ENCODE assay signal across 8 cellular contexts in the genomic region with DNA sequence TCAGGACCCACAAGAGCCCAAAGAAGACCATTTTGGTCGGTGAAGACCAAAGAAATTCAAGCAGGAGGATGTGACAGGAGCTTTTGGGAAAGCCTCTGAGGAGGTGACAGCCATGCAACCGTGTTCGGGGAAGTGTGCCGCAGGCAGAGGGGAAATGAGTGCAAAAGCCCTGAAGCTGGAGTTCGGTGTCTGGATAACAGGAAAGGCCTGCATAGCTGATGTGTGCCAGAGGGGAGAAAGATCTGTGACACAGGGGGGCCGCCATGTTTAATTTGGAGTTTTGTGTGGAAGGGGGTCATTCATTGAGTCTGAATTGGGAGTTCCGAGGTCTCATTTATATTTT. TPM values are rescaled to one million over a fixed set of nuclear protein-coding genes. Genes with fewer than 3 reads are reported as not detected.
DNase-seq lines count a peak whose midpoint lies in the region; ATAC-seq and TF ChIP-seq lines count a peak whose summit lies in the region.

No MANE protein-coding gene starts in this region.

- TF ChIP-seq EP300 in SK-N-SH (IDR thresholded peaks at IDR 0.05; ENCODE audit: borderline replicate concordance in 1 of 2, low read depth in 1 of 2, low read length in 1 of 2), result no peak

- peak; percentile 70 for DNase-seq in activated effector memory CD4-positive, alpha-beta T cell treated with anti-CD3 and anti-CD28 coated beads, Interleukin-2, amount 50 U/mL, for 16 hours
- DNase-seq in activated effector memory CD4-positive, alpha-beta T cell treated with Interleukin-2 at 50 U/mL for 16 hours, result no peak
- DNase-seq in SK-N-SH (peak; percentile 30), epithelial cell of proximal tubule (ENCODE audit: low read depth) (no peak), nephron progenitor cell (no peak), GM20000 (ENCODE audit: low spot score) (no peak), posterior vena cava (ENCODE audit: low spot score) (no peak)

- TF ChIP-seq RAD21 in SK-N-SH (IDR thresholded peaks at IDR 0.05; ENCODE audit: low read length), result no peak

- H3K27ac ChIP-seq in SK-N-SH (ENCODE audit: low read depth in 2 of 2, low read length in 1 of 2), result peak overlapping the region; percentile 90 to 94

- WGBS in SK-N-SH (ENCODE audit: low lambda C conversion rate), result 18% methylated on average over 7 of the region's 7 CpGs

- H3K9me2 ChIP-seq in SK-N-SH, result no peaks in the 10 kb centered on the region

- H3K9ac ChIP-seq in SK-N-SH, result peak overlapping the region; percentile 91

- H2AFZ ChIP-seq in SK-N-SH (ENCODE audit: low read depth), result peak overlapping the region; percentile 82

- peak overlapping the region; percentile 100 for H3K27ac Mint-ChIP-seq in nephron progenitor cell

- H4K20me1 ChIP-seq in SK-N-SH (ENCODE audit: insufficient read depth), result peaks cover 11% of the 10 kb centered on the region

- peaks cover 14% of the 10 kb centered on the region for H3K36me3 Mint-ChIP-seq in nephron progenitor cell (ENCODE audit: low read depth)

- H3K9me3 Mint-ChIP-seq in nephron progenitor cell, result no peaks in the 10 kb centered on the region

- peak overlapping the region; percentile 97 for H3K4me2 ChIP-seq in SK-N-SH

- H3K9me3 ChIP-seq in SK-N-SH, result no peaks in the 10 kb centered on the region

- H3K79me2 ChIP-seq in SK-N-SH (ENCODE audit: insufficient read depth), result peaks cover 63% of the 10 kb centered on the region

- TF ChIP-seq CTCF in SK-N-SH (IDR thresholded peaks at IDR 0.05), result no peak
- TF ChIP-seq CTCF in epithelial cell of proximal tubule (conservative IDR thresholded peaks at IDR 0.05; ENCODE audit: low read depth, low read length), result no peak
- no peak for TF ChIP-seq CTCF in nephron progenitor cell (IDR thresholded peaks at IDR 0.05)
- no peak for TF ChIP-seq CTCF in GM20000 (IDR thresholded peaks at IDR 0.05; ENCODE audit: extremely low read depth, missing control alignments)

- CTCF ChIA-PET in SK-N-SH (lab: Yijun Ruan, JAX), result interaction anchor here (0.7 to 3.5 kb wide), 13 partner anchors 11 to 402 kb away, joined by 3 to 29 read pairs (median 4); partner anchors contain the start of gene TXNDC11

- H3K36me3 ChIP-seq in SK-N-SH (replicated peaks in 1 of 2; ENCODE audit: control insufficient read depth in 1 of 2, insufficient read depth in 2 of 2, low read length in 1 of 2), result peaks cover 5 to 24% of the 10 kb centered on the region in 2 experiments

- peaks cover 32 to 33% of the 10 kb centered on the region in 2 experiments for H3K4me1 ChIP-seq in SK-N-SH (ENCODE audit: control insufficient read depth in 1 of 2, insufficient read depth in 2 of 2, low read depth in 1 of 2, low read length in 1 of 2)

- no peak for ATAC-seq in HG03457 (IDR thresholded peaks at IDR 0.05; ENCODE audit: unreplicated experiment)

- H3K27me3 ChIP-seq in SK-N-SH (ENCODE audit: insufficient read depth), result no peaks in the 10 kb centered on the region

- peak overlapping the region; percentile 94 for H3K4me3 Mint-ChIP-seq in nephron progenitor cell

- no peaks in the 10 kb centered on the region for H3K27me3 Mint-ChIP-seq in nephron progenitor cell (ENCODE audit: low read depth, poor library complexity)

- H3K4me3 ChIP-seq in SK-N-SH (ENCODE audit: low read depth in 2 of 2, low read length in 1 of 2) (peak overlapping the region; percentile 77 to 89), epithelial cell of proximal tubule (ENCODE audit: low read depth, low read length) (peak overlapping the region; percentile 73)

- H3K4me1 Mint-ChIP-seq in nephron progenitor cell, result peaks cover 63% of the 10 kb centered on the region

- POLR2A ChIA-PET in SK-N-SH (lab: Yijun Ruan, JAX), result interaction anchor here (1.4 to 1.9 kb wide), 4 partner anchors 11 to 55 kb away, joined by 3 to 16 read pairs (median 6); partner anchors contain the start of gene TXNDC11

- intact Hi-C loops in posterior vena cava (cut with DNase I), result no loop called here

- H3F3A ChIP-seq in SK-N-SH (replicated peaks; ENCODE audit: insufficient read depth), result peaks cover 30% of the 10 kb centered on the region

TF ChIP-seq in SK-N-SH, 30 proteins besides CTCF, POLR2A, EP300 and RAD21:
- no peak for TF ChIP-seq FOXM1 (IDR thresholded peaks at IDR 0.05; ENCODE audit: low read depth)
- TF ChIP-seq SMC3 (IDR thresholded peaks at IDR 0.05; ENCODE audit: low read depth, low read length), result no peak
- TF ChIP-seq GABPA (IDR thresholded peaks at IDR 0.05; ENCODE audit: low read depth), result no peak
- TF ChIP-seq RCOR1 (IDR thresholded peaks at IDR 0.05; ENCODE audit: low read length), result no peak
- TF ChIP-seq SIN3A (IDR thresholded peaks at IDR 0.05; ENCODE audit: borderline replicate concordance, low read depth, low read length), result no peak
- no peak for TF ChIP-seq TCF12 (IDR thresholded peaks at IDR 0.05)
- no peak for TF ChIP-seq POLR2AphosphoS5 (IDR thresholded peaks at IDR 0.05; ENCODE audit: low read depth, low read length)
- TF ChIP-seq NRF1 (IDR thresholded peaks at IDR 0.05; ENCODE audit: low read depth, low read length), result no peak
- TF ChIP-seq YY1 (IDR thresholded peaks at IDR 0.05; ENCODE audit: low read depth), result no peak
- TF ChIP-seq ELF1 (IDR thresholded peaks at IDR 0.05), result no peak
- TF ChIP-seq, protein P1, sequence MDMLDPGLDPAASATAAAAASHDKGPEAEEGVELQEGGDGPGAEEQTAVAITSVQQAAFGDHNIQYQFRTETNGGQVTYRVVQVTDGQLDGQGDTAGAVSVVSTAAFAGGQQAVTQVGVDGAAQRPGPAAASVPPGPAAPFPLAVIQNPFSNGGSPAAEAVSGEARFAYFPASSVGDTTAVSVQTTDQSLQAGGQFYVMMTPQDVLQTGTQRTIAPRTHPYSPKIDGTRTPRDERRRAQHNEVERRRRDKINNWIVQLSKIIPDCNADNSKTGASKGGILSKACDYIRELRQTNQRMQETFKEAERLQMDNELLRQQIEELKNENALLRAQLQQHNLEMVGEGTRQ (IDR thresholded peaks at IDR 0.05; ENCODE audit: borderline replicate concordance, low read depth, low read length), result no peak
TF ChIP-seq in SK-N-SH: peak in this region for 0.

RNA-seq across cellular contexts. Expression of gene ZC3H7A, which starts 0.9 kb away (rescaled TPM):
- polyA plus RNA-seq in SK-N-SH (2012; rRNA removed), result 31.9 and 38.7 TPM in 2 replicates
- 39.8 and 48.0 TPM in 2 replicates for polyA plus RNA-seq in SK-N-SH (2012; cell fraction: cytosol; rRNA removed)
- polyA plus RNA-seq in SK-N-SH (2012; cell fraction: nucleus; rRNA removed), result 71.8 and 77.3 TPM in 2 replicates
- 13.7 and 14.5 TPM in 2 replicates for total RNA-seq in epithelial cell of proximal tubule
- 10 to 100 TPM; 51.2 to 60.9 TPM for total RNA-seq in posterior vena cava

RNA-seq across cellular contexts. Expression of gene RSL1D1, which starts 53.4 kb away (rescaled TPM):
- 38.0 and 51.8 TPM in 2 replicates for polyA plus RNA-seq in SK-N-SH (2012; rRNA removed)
- 82.3 and 126 TPM in 2 replicates for polyA plus RNA-seq in SK-N-SH (2012; cell fraction: cytosol; rRNA removed)
- 5.7 and 18.1 TPM in 2 replicates for polyA plus RNA-seq in SK-N-SH (2012; cell fraction: nucleus; rRNA removed)
- total RNA-seq in epithelial cell of proximal tubule (141 and 206 TPM in 2 replicates), posterior vena cava (10 to 100 TPM; 93.4 to 95.1 TPM)

RNA-seq across cellular contexts. Expression of gene TXNDC11, which starts 55.3 kb away (rescaled TPM):
- 37.0 and 39.6 TPM in 2 replicates for polyA plus RNA-seq in SK-N-SH (2012; rRNA removed)
- polyA plus RNA-seq in SK-N-SH (2012; cell fraction: cytosol; rRNA removed), result 27.5 and 32.6 TPM in 2 replicates
- 39.7 and 55.5 TPM in 2 replicates for polyA plus RNA-seq in SK-N-SH (2012; cell fraction: nucleus; rRNA removed)
- 20.2 and 29.9 TPM in 2 replicates for total RNA-seq in epithelial cell of proximal tubule
- total RNA-seq in posterior vena cava, result 10 to 100 TPM; 32.9 to 34.4 TPM

Comparison
In these comparisons a context has a peak if more than half of its experiments do, and no peak if none do; other contexts are left out.
1. DNase-seq: peak in activated effector memory CD4-positive, alpha-beta T cell treated with anti-CD3 and anti-CD28 coated beads, Interleukin-2, amount 50 U/mL, for 16 hours (single experiment) and SK-N-SH (single experiment); none in activated effector memory CD4-positive, alpha-beta T cell treated with Interleukin-2 at 50 U/mL for 16 hours (single experiment), epithelial cell of proximal tubule (single experiment), nephron progenitor cell (single experiment), GM20000 (single experiment) and posterior vena cava (single experiment).